3 cellular contexts compared by ENCODE assay signal in genomic region chr22:21096878-21097277, GRCh38. TPM values are rescaled to one million over a fixed set of nuclear protein-coding genes. Genes with fewer than 3 reads are reported as not detected.
"Had no signal": no experiment of that assay in that cellular context is flagged by ENCODE, and none has a peak within 500 bp of the region (broad histone marks: within the 10 kb centered on the region; RNA-seq: fewer than 3 reads in every experiment).

No MANE protein-coding gene starts in this region.

RNA-seq across cellular contexts. Expression of gene LRRC74B, which starts 51.1 kb away (rescaled TPM):
- total RNA-seq: M059J, MCF 10A, NCI-H460 had no signal
